ENCODE assay signal across 14 cellular contexts in the genomic region with DNA sequence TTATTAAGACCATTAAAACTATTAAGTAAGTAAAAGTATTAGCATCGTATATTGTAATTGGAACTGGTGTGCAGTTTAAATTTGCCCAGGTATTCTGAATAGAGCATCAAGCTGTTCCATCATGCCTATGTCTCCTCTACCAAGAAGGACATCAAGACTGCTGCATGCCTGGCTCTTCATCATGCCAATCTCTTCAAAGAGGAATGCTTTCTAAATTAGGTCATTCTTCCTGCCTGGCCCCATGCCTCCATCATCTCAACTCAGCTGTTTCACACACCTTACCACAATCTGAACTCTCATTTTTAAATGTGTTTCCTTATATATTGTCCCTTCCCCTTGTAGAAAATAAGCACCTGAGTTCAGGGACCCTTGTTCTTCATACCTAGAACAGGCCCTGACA.
"Had no signal": no experiment of that assay in that cellular context is flagged by ENCODE, and none has a peak within 500 bp of the region (broad histone marks: within the 10 kb centered on the region; RNA-seq: fewer than 3 reads in every experiment).

No MANE protein-coding gene starts in this region.

- H3K4me3 Mint-ChIP-seq: activated naive CD4-positive, alpha-beta T cell treated with anti-CD3 and anti-CD28 coated beads for 36 hours; activated T-helper 17 cell treated with anti-CD3 and anti-CD28 coated beads, Interleukin-2, amount 50 U/mL, for 72 hours; brain; natural killer cell treated with Interleukin-12 subunit alpha and Interleukin-12 subunit beta and Interleukin-15 and Interleukin-18, amount 100 ng/mL, for 72 hours; T-helper 17 cell had no signal

- H3K9me3 Mint-ChIP-seq: activated naive CD4-positive, alpha-beta T cell treated with anti-CD3 and anti-CD28 coated beads for 36 hours; brain had no signal

- DNase-seq: activated CD4-positive, alpha-beta T cell treated with anti-CD3 and anti-CD28 coated beads, Interleukin-2, amount 50 U/mL, for 1 hour; activated CD4-positive, CD25-positive, alpha-beta regulatory T cell; activated naive CD4-positive, alpha-beta T cell treated with anti-CD3 and anti-CD28 coated beads for 36 hours; activated T-cell treated with anti-CD3 and anti-CD28 coated beads for 4 hours; dorsolateral prefrontal cortex; esophagus squamous epithelium; head of caudate nucleus; lower lobe of right lung; nucleus accumbens; right cardiac atrium; T-helper 17 cell had no signal

- H3K36me3 Mint-ChIP-seq: brain; natural killer cell treated with Interleukin-12 subunit alpha and Interleukin-12 subunit beta and Interleukin-15 and Interleukin-18, amount 100 ng/mL, for 72 hours had no signal

- H3K4me1 Mint-ChIP-seq: activated T-helper 17 cell treated with anti-CD3 and anti-CD28 coated beads, Interleukin-2, amount 50 U/mL, for 72 hours; T-helper 17 cell had no signal

- H3K27me3 Mint-ChIP-seq: activated T-helper 17 cell treated with anti-CD3 and anti-CD28 coated beads, Interleukin-2, amount 50 U/mL, for 72 hours; brain; natural killer cell treated with Interleukin-12 subunit alpha and Interleukin-12 subunit beta and Interleukin-15 and Interleukin-18, amount 100 ng/mL, for 72 hours; T-helper 17 cell had no signal

- H3K27ac Mint-ChIP-seq: activated naive CD4-positive, alpha-beta T cell treated with anti-CD3 and anti-CD28 coated beads for 36 hours; activated T-helper 17 cell treated with anti-CD3 and anti-CD28 coated beads, Interleukin-2, amount 50 U/mL, for 72 hours; brain; natural killer cell treated with Interleukin-12 subunit alpha and Interleukin-12 subunit beta and Interleukin-15 and Interleukin-18, amount 100 ng/mL, for 72 hours; T-helper 17 cell had no signal

- ATAC-seq: activated T-helper 17 cell treated with anti-CD3 and anti-CD28 coated beads, Interleukin-2, amount 50 U/mL, for 72 hours; natural killer cell treated with Interleukin-12 subunit alpha and Interleukin-12 subunit beta and Interleukin-15 and Interleukin-18, amount 100 ng/mL, for 72 hours; T-helper 17 cell had no signal
